ENCODE assay signal across 28 cellular contexts in genomic region chr6:13577926-13578325, GRCh38. TPM values are rescaled to one million over a fixed set of nuclear protein-coding genes. Genes with fewer than 3 reads are reported as not detected.
DNase-seq lines count a peak whose midpoint lies in the region; ATAC-seq, FAIRE-seq and TF ChIP-seq lines count a peak whose summit lies in the region.
"Had no signal": no experiment of that assay in that cellular context is flagged by ENCODE, and none has a peak within 500 bp of the region (broad histone marks: within the 10 kb centered on the region; RNA-seq: fewer than 3 reads in every experiment).

No MANE protein-coding gene starts in this region.

- no peak overlapping the region for H2AFZ ChIP-seq in astrocyte (ENCODE audit: low read depth, low read length)

- WGBS in psoas muscle, 3 donors: 92 to 95% (median 94%) methylated on average over 3 of the region's 3 CpGs

- DNase-seq in left ventricle myocardium inferior (no peak), Right ventricle myocardium inferior (ENCODE audit: missing footprints) (no peak), astrocyte (ENCODE audit: low read depth) (no peak), endothelial cell (ENCODE audit: low spot score) (no peak), psoas muscle (no peak), NCI-H2029 treated with DMSO at 0.1 percent for 48 hours (lab: John Stamatoyannopoulos, UW) (no peak)
- no peak for DNase-seq in activated CD4-positive, alpha-beta T cell treated with anti-CD3 and anti-CD28 coated beads for 1 hour
- DNase-seq: 8988T; ACHN; BE2C; C1 segment of cervical spinal cord; CD4-positive, alpha-beta memory T cell; CD4-positive, CD25-positive, alpha-beta regulatory T cell; CD8-positive, alpha-beta memory T cell; COR-L47; DMS 273 treated with DMSO at 0.1 percent for 48 hours; DMS153; DMS53; DMS79; DND-41; EL; GDM1 had no signal

- intact Hi-C loops in left ventricle myocardium inferior (cut with micrococcal nuclease) (no loop called here), Right ventricle myocardium inferior (cut with DNase I) (loop anchor here (5.0 kb wide), 4 partner anchors 34 to 246 kb away; partner anchors contain the start of gene RANBP9), psoas muscle (cut with DNase I) (no loop called here)

- H3K27ac ChIP-seq in left ventricle myocardium inferior (replicated peaks) (peak overlapping the region; percentile 87), astrocyte (ENCODE audit: low read depth, low read length) (no peak overlapping the region), psoas muscle (peak overlapping the region; percentile 71)
- H3K27ac ChIP-seq: BLaER1 had no signal

- H3K79me2 ChIP-seq in astrocyte (ENCODE audit: insufficient read depth, low read length): peaks cover 3% of the 10 kb centered on the region

- no peak overlapping the region for H3K4me2 ChIP-seq in astrocyte (ENCODE audit: low read length)
- H3K4me2 ChIP-seq: BLaER1 had no signal

- H3K27me3 ChIP-seq in left ventricle myocardium inferior (ENCODE audit: low read depth) (no peaks in the 10 kb centered on the region), astrocyte (ENCODE audit: insufficient read depth, low read length) (no peaks in the 10 kb centered on the region), psoas muscle (ENCODE audit: insufficient read depth in 3 of 3, low read length in 2 of 3) (no peaks in the 10 kb centered on the region)
- H3K27me3 ChIP-seq: BE2C, BLaER1 had no signal

- H3K4me1 Mint-ChIP-seq in astrocyte (ENCODE audit: low read depth, unreplicated experiment) (peaks cover 5% of the 10 kb centered on the region), endothelial cell (ENCODE audit: unreplicated experiment) (peaks cover 9% of the 10 kb centered on the region)

- H3K4me3 ChIP-seq in left ventricle myocardium inferior (no peak overlapping the region), astrocyte (ENCODE audit: insufficient read depth, low read depth, low read length) (no peak overlapping the region), psoas muscle (no peak overlapping the region)
- H3K4me3 ChIP-seq: BLaER1, GM12878 had no signal

- H3K9me3 ChIP-seq in left ventricle myocardium inferior (replicated peaks): no peaks in the 10 kb centered on the region
- H3K9me3 ChIP-seq in astrocyte (ENCODE audit: insufficient read depth, low read depth, low read length): no peaks in the 10 kb centered on the region
- no peaks in the 10 kb centered on the region for H3K9me3 ChIP-seq in psoas muscle
- H3K9me3 ChIP-seq: BE2C, BLaER1 had no signal

- H3K4me1 ChIP-seq in left ventricle myocardium inferior (peaks cover 33% of the 10 kb centered on the region), astrocyte (ENCODE audit: insufficient read depth, low read length) (peaks cover 11% of the 10 kb centered on the region), psoas muscle (peaks cover 20% of the 10 kb centered on the region)
- H3K4me1 ChIP-seq: BE2C had no signal

- H3K4me3 Mint-ChIP-seq in astrocyte (ENCODE audit: unreplicated experiment): peak overlapping the region; percentile 6
- H3K4me3 Mint-ChIP-seq in endothelial cell (ENCODE audit: unreplicated experiment): no peak overlapping the region
- H3K4me3 Mint-ChIP-seq: CD14-positive monocyte; CD4-positive, alpha-beta memory T cell; CD8-positive, alpha-beta memory T cell had no signal

- H3K36me3 ChIP-seq in left ventricle myocardium inferior (peaks cover 22% of the 10 kb centered on the region), astrocyte (ENCODE audit: insufficient read depth, low read length) (no peaks in the 10 kb centered on the region), psoas muscle (ENCODE audit: insufficient read depth in 1 of 2, low read depth in 1 of 2) (peaks cover 5 to 25% of the 10 kb centered on the region in 2 donors)
- H3K36me3 ChIP-seq: BE2C had no signal

- peaks cover 2% of the 10 kb centered on the region for H3K9me3 Mint-ChIP-seq in astrocyte (ENCODE audit: unreplicated experiment)
- no peaks in the 10 kb centered on the region for H3K9me3 Mint-ChIP-seq in endothelial cell (ENCODE audit: unreplicated experiment)
- H3K9me3 Mint-ChIP-seq: CD4-positive, alpha-beta memory T cell; CD4-positive, CD25-positive, alpha-beta regulatory T cell; CD8-positive, alpha-beta memory T cell had no signal

- H3K27ac Mint-ChIP-seq in astrocyte (ENCODE audit: unreplicated experiment) (no peak overlapping the region), endothelial cell (ENCODE audit: unreplicated experiment) (peak overlapping the region; percentile 23)
- H3K27ac Mint-ChIP-seq: CD14-positive monocyte; CD4-positive, CD25-positive, alpha-beta regulatory T cell had no signal

- H3K36me3 Mint-ChIP-seq in astrocyte (ENCODE audit: low read depth, unreplicated experiment) (peaks cover 12% of the 10 kb centered on the region), endothelial cell (ENCODE audit: low read depth, unreplicated experiment) (peaks cover 13% of the 10 kb centered on the region)

- FAIRE-seq in astrocyte (lab: Jason Lieb, UNC): peak; percentile 5
- FAIRE-seq: GM12878, GM12892, GM18507 had no signal

- ATAC-seq in Right ventricle myocardium inferior (no peak), psoas muscle (no peak), HG02610 (IDR thresholded peaks at IDR 0.05; ENCODE audit: unreplicated experiment) (no peak)
- ATAC-seq: GM12878 had no signal

- TF ChIP-seq CTCF in left ventricle myocardium inferior (IDR thresholded peaks at IDR 0.05; ENCODE audit: borderline replicate concordance): no peak
- no peak for TF ChIP-seq CTCF in astrocyte (IDR thresholded peaks at IDR 0.05; ENCODE audit: insufficient read depth, low read depth, low read length)
- TF ChIP-seq CTCF in endothelial cell (IDR thresholded peaks at IDR 0.05; ENCODE audit: unreplicated experiment): no peak
- TF ChIP-seq CTCF in psoas muscle (IDR thresholded peaks at IDR 0.05): no peak

- H4K20me1 ChIP-seq in astrocyte (ENCODE audit: insufficient read depth, low read length): no peaks in the 10 kb centered on the region
- H4K20me1 ChIP-seq: BLaER1 had no signal

- H3K27me3 Mint-ChIP-seq in astrocyte (ENCODE audit: low read depth, unreplicated experiment): no peaks in the 10 kb centered on the region
- peaks cover 5% of the 10 kb centered on the region for H3K27me3 Mint-ChIP-seq in endothelial cell (ENCODE audit: unreplicated experiment)
- H3K27me3 Mint-ChIP-seq: CD4-positive, alpha-beta memory T cell; CD8-positive, alpha-beta memory T cell had no signal

- no peak overlapping the region for H3K9ac ChIP-seq in astrocyte (ENCODE audit: low read length)
- H3K9ac ChIP-seq: BLaER1 had no signal

RNA-seq across cellular contexts. Expression of gene SIRT5, which starts 3.5 kb away (rescaled TPM):
- total RNA-seq in left ventricle myocardium inferior (58.0 TPM), Right ventricle myocardium inferior (50.8 TPM), astrocyte (8.6 and 10.3 TPM in 2 replicates), endothelial cell (ENCODE audit: unreplicated experiment) (16.0 TPM), psoas muscle (10 to 100 TPM; 19.3 to 29.2 (median 24.4) TPM)
- polyA plus RNA-seq in psoas muscle: 10 to 100 TPM; 10.1 to 17.6 (median 14.0) TPM

RNA-seq across cellular contexts. Expression of gene NOL7, which starts 37.2 kb away (rescaled TPM):
- 46.9 TPM for total RNA-seq in left ventricle myocardium inferior
- total RNA-seq in Right ventricle myocardium inferior: 50.7 TPM
- 62.0 and 63.7 TPM in 2 replicates for total RNA-seq in astrocyte
- 43.5 TPM for total RNA-seq in endothelial cell (ENCODE audit: unreplicated experiment)
- total RNA-seq in psoas muscle: 10 to 100 TPM; 31.2 to 45.1 (median 41.8) TPM
- 100 to 1,000 TPM in 1 of 3 donors, 10 to 100 TPM in 2; 47.7 to 141 (median 67.1) TPM for polyA plus RNA-seq in psoas muscle
